ENCODE assay signal across 8 cellular contexts in the genomic region with DNA sequence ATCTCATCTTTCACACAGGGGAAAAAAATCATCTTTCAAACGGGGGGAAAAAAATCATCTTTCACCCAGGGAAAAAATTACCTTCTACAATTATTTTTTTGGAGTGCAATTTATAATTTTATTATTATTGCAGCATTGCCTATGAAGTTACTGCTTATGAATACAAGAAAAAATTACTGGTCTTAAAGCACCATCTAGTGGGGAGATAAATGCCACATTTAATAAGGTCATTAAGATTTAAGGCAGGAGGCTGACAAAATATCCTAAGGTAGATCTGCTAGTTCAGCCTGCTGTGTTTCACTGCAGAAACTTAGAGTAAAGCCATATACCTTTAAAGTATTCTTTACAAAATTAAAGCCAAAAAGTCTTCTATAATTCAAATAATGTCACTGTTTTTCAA. TPM values are rescaled to one million over a fixed set of nuclear protein-coding genes. Genes with fewer than 3 reads are reported as not detected.
DNase-seq lines count a peak whose midpoint lies in the region; ATAC-seq and TF ChIP-seq lines count a peak whose summit lies in the region.

No MANE protein-coding gene starts in this region.

- H3K27ac Mint-ChIP-seq in HFFc6, result no peak overlapping the region

- no peak for ATAC-seq in HG02759 (IDR thresholded peaks at IDR 0.05; ENCODE audit: unreplicated experiment)

- no peak overlapping the region for H3K4me3 Mint-ChIP-seq in HFFc6

- WGBS in adrenal gland, 4 donors, result 43 to 61% (median 51%) methylated on average over 1 of the region's 1 CpG

- no peaks in the 10 kb centered on the region for H3K4me1 ChIP-seq in adrenal gland (replicated peaks in 1 of 2)

- no peaks in the 10 kb centered on the region for H3K27me3 ChIP-seq in adrenal gland
- H3K27me3 ChIP-seq in H7 (ENCODE audit: control insufficient read depth, insufficient read depth, low read length), result no peaks in the 10 kb centered on the region

- H3K36me3 Mint-ChIP-seq in HFFc6 (ENCODE audit: low read depth), result peaks cover 17% of the 10 kb centered on the region; the same call in 1 of the 2 replicates

- H3K9me3 ChIP-seq in adrenal gland (replicated peaks in 1 of 3), result no peaks in the 10 kb centered on the region

- no peaks in the 10 kb centered on the region; the same call in 1 of the 2 replicates for H3K27me3 Mint-ChIP-seq in HFFc6 (ENCODE audit: insufficient read depth)

- H3K36me3 ChIP-seq in adrenal gland (replicated peaks in 1 of 2) (no peaks in the 10 kb centered on the region), H7 (replicated peaks; ENCODE audit: control insufficient read depth, insufficient read depth, low read length) (peaks cover 11% of the 10 kb centered on the region)

- H3K9me3 Mint-ChIP-seq in HFFc6, result no peaks in the 10 kb centered on the region

- peak; percentile 54 for DNase-seq in AG09319 (ENCODE audit: extremely low read depth, low read depth)
- DNase-seq in HFFc6, result peak; percentile 69
- no peak for DNase-seq in adrenal gland
- DNase-seq in left kidney (ENCODE audit: low read depth, low spot score), result peak; percentile 44
- no peak for DNase-seq in activated CD4-positive, alpha-beta T cell treated with anti-CD3 and anti-CD28 coated beads for 48 hours
- no peak for DNase-seq in H7
- no peak for DNase-seq in middle frontal gyrus (ENCODE audit: extremely low spot score, low spot score)

- peak; percentile 53 for TF ChIP-seq CTCF in AG09319 (IDR thresholded peaks at IDR 0.05; ENCODE audit: low read depth, low read length)
- TF ChIP-seq CTCF in HFFc6 (IDR thresholded peaks at IDR 0.05), result peak; percentile 79
- peak; percentile 37 to 59 (median 50) for TF ChIP-seq CTCF in adrenal gland (IDR thresholded peaks at IDR 0.05)

- intact Hi-C loops in adrenal gland (cut with DNase I), result loop anchor here in 1 of 2 donors (5.0 kb wide), 1 partner anchor 60 kb away; no protein-coding TSS in a partner anchor

- no peak overlapping the region for H3K27ac ChIP-seq in adrenal gland

- TF ChIP-seq POLR2A in adrenal gland (IDR thresholded peaks at IDR 0.05), result no peak

- H3K4me1 Mint-ChIP-seq in HFFc6 (ENCODE audit: low read depth), result 0 out of 2 replicates have a peak, but pooled peaks cover 6% of the 10 kb centered on the region

- no peak overlapping the region for H3K4me3 ChIP-seq in adrenal gland
- H3K4me3 ChIP-seq in H7 (ENCODE audit: insufficient read depth, low read depth, low read length), result no peak overlapping the region

RNA-seq across cellular contexts. Expression of gene SHCBP1, which starts 13.7 kb away (rescaled TPM):
- 10 to 100 TPM; 20.8 to 50.5 (median 49.1) TPM for total RNA-seq in HFFc6 (2021; fragmentation: NEBNext Ultra II Directional; extraction: Animal tissue kit (Norgen Biotek cat#: 25700))
- 1 to 10 TPM in 4 of 8 donors, under 1 TPM in 4; 0.24 to 2.0 (median 1.1) TPM for total RNA-seq in adrenal gland
- 1 to 10 TPM in 1 of 3 donors, under 1 TPM in 2; 0.24 to 1.5 (median 0.30) TPM for polyA plus RNA-seq in adrenal gland
- total RNA-seq in H7 (2014; rRNA removed; shearing (Covaris generic)), result 10.0 and 13.4 TPM in 2 replicates

Comparison
In these comparisons a context has a peak if more than half of its experiments do, and no peak if none do; other contexts are left out.
1. DNase-seq: peak in AG09319 (single experiment), HFFc6 (single experiment) and left kidney (single experiment); none in adrenal gland (0 of 7), activated CD4-positive, alpha-beta T cell treated with anti-CD3 and anti-CD28 coated beads for 48 hours (single experiment), H7 (single experiment) and middle frontal gyrus (single experiment).
2. Peak in every context shown above with its lines, with median percentiles within 50 percentile points of each other: CTCF ChIP-seq.